17 cellular contexts compared by ENCODE assay signal in genomic region chr16:82049484-82049883, GRCh38. TPM values are rescaled to one million over a fixed set of nuclear protein-coding genes. Genes with fewer than 3 reads are reported as not detected.
A peak's percentile ranks its signal among the peaks of the same experiment; 100 is the strongest.
DNase-seq lines count a peak whose midpoint lies in the region; ATAC-seq and TF ChIP-seq lines count a peak whose summit lies in the region.
"Had no signal": no experiment of that assay in that cellular context is flagged by ENCODE, and none has a peak within 500 bp of the region (broad histone marks: within the 10 kb centered on the region; RNA-seq: fewer than 3 reads in every experiment).

No MANE protein-coding gene starts in this region.

- POLR2A ChIA-PET in Caco-2 (lab: Charles Lee): no interaction called here

- TF ChIP-seq POLR2A in prostate gland (IDR thresholded peaks at IDR 0.05) (no peak), erythroblast (IDR thresholded peaks at IDR 0.05; ENCODE audit: low read length) (no peak)

- no peaks in the 10 kb centered on the region for H3K27me3 ChIP-seq in Caco-2 (replicated peaks; ENCODE audit: control insufficient read depth, insufficient read depth, low read length)
- H3K27me3 ChIP-seq in prostate gland (replicated peaks; ENCODE audit: insufficient read depth): peaks cover 1% of the 10 kb centered on the region
- no peaks in the 10 kb centered on the region for H3K27me3 ChIP-seq in HAP-1 (ENCODE audit: low read depth)
- H3K27me3 ChIP-seq: BLaER1 treated with 17β-estradiol and CSF1 and Interleukin-3, amounts not matched to agents 10 nM and 100 nM had no signal

- H3K27ac Mint-ChIP-seq in Caco-2 (ENCODE audit: unreplicated experiment): peak overlapping the region; percentile 84
- H3K27ac Mint-ChIP-seq: B cell; CD8-positive, alpha-beta T cell; GM23338; HFFc6; IgD-negative memory B cell had no signal

- no peaks in the 10 kb centered on the region for H3K9me3 ChIP-seq in Caco-2
- H3K9me3 ChIP-seq in prostate gland: no peaks in the 10 kb centered on the region
- no peaks in the 10 kb centered on the region for H3K9me3 ChIP-seq in HAP-1
- H3K9me3 ChIP-seq: BLaER1 treated with 17β-estradiol and CSF1 and Interleukin-3, amounts not matched to agents 10 nM and 100 nM had no signal

- TF ChIP-seq CTCF in Caco-2 (IDR thresholded peaks at IDR 0.05; ENCODE audit: insufficient read depth in 1 of 2, low read depth in 1 of 2, low read length in 1 of 2, severe bottlenecking in 1 of 2, unreplicated experiment in 1 of 2) (no peak), VCaP (conservative IDR thresholded peaks at IDR 0.05) (no peak), prostate gland (IDR thresholded peaks at IDR 0.05) (no peak)

- in situ Hi-C loops in HAP-1 (cut with MboI; ENCODE audit: low sequenced_read_pairs): no loop called here

- peaks cover 53% of the 10 kb centered on the region for H3K4me1 Mint-ChIP-seq in Caco-2 (ENCODE audit: low read depth, unreplicated experiment)
- H3K4me1 Mint-ChIP-seq: B cell, GM23338, IgD-negative memory B cell had no signal

- peak overlapping the region; percentile 18 for H3K4me3 Mint-ChIP-seq in Caco-2 (ENCODE audit: unreplicated experiment)
- H3K4me3 Mint-ChIP-seq: B cell; CD8-positive, alpha-beta T cell; GM23338; HFFc6; IgD-negative memory B cell had no signal

- H3K4me1 ChIP-seq in Caco-2 (peaks cover 64% of the 10 kb centered on the region), prostate gland (replicated peaks) (no peaks in the 10 kb centered on the region), HAP-1 (no peaks in the 10 kb centered on the region)
- H3K4me1 ChIP-seq: BLaER1 treated with 17β-estradiol and CSF1 and Interleukin-3, amounts not matched to agents 10 nM and 100 nM had no signal

- intact Hi-C loops in Caco-2 (cut with micrococcal nuclease; ENCODE audit: unreplicated experiment) (loop anchor here (1.0 kb wide), 1 partner anchor 14 kb away; the partner anchor contains the start of gene HSD17B2), left colon (cut with DNase I, micrococcal nuclease) (no loop called here), prostate gland (cut with DNase I) (no loop called here)

- CTCF ChIA-PET in Caco-2 (lab: Charles Lee): no interaction called here

- ATAC-seq in left colon: peak; percentile 14
- ATAC-seq: CD8-positive, alpha-beta T cell; GM23338; HCT116 had no signal

- H3K4me3 ChIP-seq in Caco-2 (ENCODE audit: low read depth, low read length): no peak overlapping the region
- no peak overlapping the region for H3K4me3 ChIP-seq in prostate gland
- H3K4me3 ChIP-seq in HAP-1: no peak overlapping the region
- H3K4me3 ChIP-seq: BLaER1 treated with 17β-estradiol and CSF1 and Interleukin-3, amounts not matched to agents 10 nM and 100 nM; GM23338 had no signal

- WGBS in prostate gland: 28% methylated on average over 1 of the region's 1 CpG

- H3K27ac ChIP-seq in VCaP (peak overlapping the region; percentile 4; the same call in 1 of the 2 replicates), prostate gland (no peak overlapping the region)
- H3K27ac ChIP-seq: BLaER1 treated with 17β-estradiol and CSF1 and Interleukin-3, amounts not matched to agents 10 nM and 100 nM had no signal

- H3K36me3 ChIP-seq in Caco-2 (ENCODE audit: control insufficient read depth, insufficient read depth, low read length) (peaks cover 4% of the 10 kb centered on the region; the same call in 1 of the 2 replicates), prostate gland (no peaks in the 10 kb centered on the region), HAP-1 (replicated peaks) (no peaks in the 10 kb centered on the region)
- H3K36me3 ChIP-seq: BLaER1 treated with 17β-estradiol and CSF1 and Interleukin-3, amounts not matched to agents 10 nM and 100 nM had no signal

- H3K36me3 Mint-ChIP-seq in Caco-2 (ENCODE audit: insufficient read depth, unreplicated experiment): no peaks in the 10 kb centered on the region
- H3K36me3 Mint-ChIP-seq: CD8-positive, alpha-beta T cell; IgD-negative memory B cell had no signal

- H3K9me3 Mint-ChIP-seq in Caco-2 (ENCODE audit: unreplicated experiment): no peaks in the 10 kb centered on the region
- H3K9me3 Mint-ChIP-seq: CD8-positive, alpha-beta T cell; GM23338; IgD-negative memory B cell had no signal

- no peaks in the 10 kb centered on the region for H3K27me3 Mint-ChIP-seq in Caco-2 (ENCODE audit: insufficient read depth, unreplicated experiment)

- DNase-seq in Caco-2 (peak in 1 of 2 experiments; percentile 39), left colon (no peak), prostate gland (ENCODE audit: low spot score) (peak; percentile 56), HAP-1 (ENCODE audit: low spot score in 2 of 2) (no peak), NCI-H446 (lab: John Stamatoyannopoulos, UW) (no peak), erythroblast (lab: John Stamatoyannopoulos, UW) (no peak)
- DNase-seq: CD8-positive, alpha-beta T cell; COR-L47; GDM1; HFFc6 had no signal

- BruUV-seq in Caco-2 (replicated peaks; lab: Mats Ljungman, UMichigan): no TSS peak

RNA-seq across cellular contexts. Expression of gene HSD17B2, which starts 14.4 kb away (rescaled TPM):
- total RNA-seq in Caco-2 (2022) (5.1 and 5.2 TPM in 2 replicates), left colon (100 to 1,000 TPM in 1 of 2 donors, 10 to 100 TPM in 1; 63.6 to 181 TPM), prostate gland (1 to 10 TPM in 1 of 2 donors, under 1 TPM in 1; 0.80 to 1.0 TPM)
- total RNA-seq: A172; B cell; CD8-positive, alpha-beta T cell; GM23338 had no signal

RNA-seq across cellular contexts. Expression of gene SDR42E1, which starts 38.2 kb away (rescaled TPM):
- total RNA-seq in Caco-2 (2022) (5.3 and 7.5 TPM in 2 replicates), left colon (10 to 100 TPM in 1 of 2 donors, 1 to 10 TPM in 1; 7.9 to 14.4 TPM), prostate gland (1 to 10 TPM; 5.5 to 7.2 TPM)
- total RNA-seq: HFFc6 had no signal

Comparison
In these comparisons a context has a peak if more than half of its experiments do, and no peak if none do; other contexts are left out.
1. RNA of gene HSD17B2, which starts 14.4 kb away (total RNA-seq): 63.6 to 181 TPM in left colon; 5.1 to 5.2 TPM in Caco-2 and 0.80 to 1.0 TPM in prostate gland; every median in the first group is over 10 times any median in the second.